Comparison of ENCODE assay signal across 16 cellular contexts in the genomic region with DNA sequence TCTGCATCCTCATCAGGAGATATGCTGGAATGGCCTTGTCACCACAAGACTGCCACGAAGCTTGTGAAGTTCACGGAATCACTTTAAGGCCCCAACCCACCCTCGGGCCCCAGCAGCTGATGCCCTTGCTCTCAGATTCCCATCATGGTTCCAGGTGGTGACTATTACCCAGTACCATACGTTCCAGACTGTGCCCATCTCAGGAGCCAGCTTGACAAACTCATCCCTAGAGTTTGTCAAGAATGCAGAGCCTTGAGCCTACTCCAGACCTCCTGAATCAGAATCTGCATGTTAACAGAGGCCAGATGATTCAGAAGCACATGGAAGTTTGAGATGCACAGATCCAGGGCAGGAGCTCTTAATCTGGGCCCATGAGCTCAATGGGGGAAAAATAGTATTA. TPM values are rescaled to one million over a fixed set of nuclear protein-coding genes. Genes with fewer than 3 reads are reported as not detected.
A peak's percentile ranks its signal among the peaks of the same experiment; 100 is the strongest.
DNase-seq lines count a peak whose midpoint lies in the region; ATAC-seq and TF ChIP-seq lines count a peak whose summit lies in the region.
"Had no signal": no experiment of that assay in that cellular context is flagged by ENCODE, and none has a peak within 500 bp of the region (broad histone marks: within the 10 kb centered on the region; RNA-seq: fewer than 3 reads in every experiment).

No MANE protein-coding gene starts in this region.

- H3K9me3 ChIP-seq in adipocyte (ENCODE audit: control insufficient read depth, low read length) (no peaks in the 10 kb centered on the region), psoas muscle (no peaks in the 10 kb centered on the region)
- H3K9me3 ChIP-seq: Caco-2 had no signal

- H3K27me3 ChIP-seq in adipocyte (replicated peaks; ENCODE audit: control insufficient read depth, insufficient read depth, low read length) (no peaks in the 10 kb centered on the region), psoas muscle (ENCODE audit: insufficient read depth in 3 of 3, low read length in 2 of 3) (no peaks in the 10 kb centered on the region)

- H3K4me3 ChIP-seq in adipocyte (ENCODE audit: low read length) (no peak overlapping the region), fibroblast of the aortic adventitia (ENCODE audit: low read depth, low read length) (no peak overlapping the region), psoas muscle (no peak overlapping the region)
- H3K4me3 ChIP-seq: GM23338 had no signal

- TF ChIP-seq CTCF in fibroblast of the aortic adventitia (IDR thresholded peaks at IDR 0.05; ENCODE audit: insufficient read depth, low read length) = no peak
- TF ChIP-seq CTCF in psoas muscle (IDR thresholded peaks at IDR 0.05) = no peak
- TF ChIP-seq CTCF in GM20000 (IDR thresholded peaks at IDR 0.05; ENCODE audit: extremely low read depth, missing control alignments) = no peak

- DNase-seq in GM03348 (ENCODE audit: low spot score) (peak; percentile 36), adipocyte (ENCODE audit: low read depth) (peak; percentile 7), fibroblast of the aortic adventitia (ENCODE audit: low read depth) (peak; percentile 11), psoas muscle (no peak), GM20000 (ENCODE audit: low spot score) (no peak), cortex of kidney (lab: John Stamatoyannopoulos, UW) (no peak), SIG-M5 treated with dmso at 0.1 percent for 504 hours (lab: John Stamatoyannopoulos, UW; ENCODE audit: unreplicated experiment) (no peak), HPDE6-E6E7 (ENCODE audit: extremely low spot score) (no peak)
- DNase-seq: AML-193; Caco-2; CD4-positive, alpha-beta T cell; HCEC 1CT; KBM-7 had no signal

- H3K36me3 ChIP-seq in adipocyte (ENCODE audit: control insufficient read depth, insufficient read depth, low read length, severe bottlenecking) (no peaks in the 10 kb centered on the region), psoas muscle (ENCODE audit: insufficient read depth in 1 of 2, low read depth in 1 of 2) (no peaks in the 10 kb centered on the region)

- intact Hi-C loops in psoas muscle (cut with DNase I) = no loop called here

- ATAC-seq in psoas muscle = peak; percentile 27 to 62 (median 48)
- ATAC-seq: GM23338 had no signal

- H3K4me1 ChIP-seq in adipocyte (ENCODE audit: control insufficient read depth, insufficient read depth, low read length) = peaks cover 18% of the 10 kb centered on the region
- peaks cover 4% of the 10 kb centered on the region for H3K4me1 ChIP-seq in psoas muscle
- H3K4me1 ChIP-seq: Caco-2 had no signal

- WGBS in psoas muscle, 3 donors = 60 to 78% (median 75%) methylated on average over 4 of the region's 4 CpGs

- no peak overlapping the region for H3K27ac ChIP-seq in psoas muscle
- H3K27ac ChIP-seq: C4-2B, HL-60 had no signal

- no peak overlapping the region for H3K9ac ChIP-seq in adipocyte (ENCODE audit: low read length)

RNA-seq across cellular contexts. Expression of a gene that starts 53.9 kb away (rescaled TPM):
- total RNA-seq in fibroblast of the aortic adventitia (ENCODE audit: low replicate concordance) (23.1 and 43.9 TPM in 2 replicates), psoas muscle (10 to 100 TPM; 18.9 to 32.0 (median 25.0) TPM)
- 10 to 100 TPM in 1 of 3 donors, 1 to 10 TPM in 2; 1.9 to 22.4 (median 4.4) TPM for polyA plus RNA-seq in psoas muscle

Comparison
In these comparisons a context has a peak if more than half of its experiments do, and no peak if none do; other contexts are left out.
1. DNase-seq: peak in GM03348 (single experiment), adipocyte (single experiment) and fibroblast of the aortic adventitia (single experiment); none in psoas muscle (0 of 2), GM20000 (single experiment), cortex of kidney (single experiment), SIG-M5 treated with dmso at 0.1 percent for 504 hours (single experiment) and HPDE6-E6E7 (single experiment).